15 cellular contexts compared by ENCODE assay signal in genomic region chr20:38727602-38728236, GRCh38. TPM values are rescaled to one million over a fixed set of nuclear protein-coding genes. Genes with fewer than 3 reads are reported as not detected.
DNase-seq lines count a peak whose midpoint lies in the region; ATAC-seq, FAIRE-seq and TF ChIP-seq lines count a peak whose summit lies in the region.
"Had no signal": no experiment of that assay in that cellular context is flagged by ENCODE, and none has a peak within 500 bp of the region (broad histone marks: within the 10 kb centered on the region; RNA-seq: fewer than 3 reads in every experiment).

No MANE protein-coding gene starts in this region.

- no peak for TF ChIP-seq EP300 in HepG2 (IDR thresholded peaks at IDR 0.05; ENCODE audit: low read depth in 2 of 2, low read length in 2 of 2)
- TF ChIP-seq EP300 in HepG2 (CRISPR knock-in tag; IDR thresholded peaks at IDR 0.05; ENCODE audit: borderline replicate concordance) = no peak

- H3K36me3 Mint-ChIP-seq in activated T-helper 1 cell treated with anti-CD3 and anti-CD28 coated beads, Interleukin-12 subunit alpha, Interleukin-12 subunit beta, Interleukin-2, Interleukin-4 antibody, amounts not matched to agents 30 ng/mL and 10 ng/mL and 1 ng/mL, durations not matched to agents 14 hours and 24 hours and 36 hours (ENCODE audit: low read depth) = peaks cover 5% of the 10 kb centered on the region

- no peak for FAIRE-seq in HepG2 (lab: Jason Lieb, UNC)

- WGBS in HepG2 (ENCODE audit: low lambda C conversion rate) = 55% methylated on average over 52 of the region's 52 CpGs
- WGBS in right lobe of liver (ENCODE audit: insufficient coverage, low coverage, low lambda C conversion rate, missing lambda C conversion rate) = 3% methylated on average over 27 of the region's 52 CpGs
- WGBS in thyroid gland, 2 donors = 9 to 16% methylated on average over 9 to 19 of the region's 52 CpGs

- H3K4me1 Mint-ChIP-seq in activated T-helper 1 cell treated with anti-CD3 and anti-CD28 coated beads, Interleukin-12 subunit alpha, Interleukin-12 subunit beta, Interleukin-2, Interleukin-4 antibody, amounts not matched to agents 30 ng/mL and 10 ng/mL and 1 ng/mL, durations not matched to agents 14 hours and 24 hours and 36 hours (ENCODE audit: low read depth) = peaks cover 64% of the 10 kb centered on the region

- H4K20me1 ChIP-seq in HepG2 (ENCODE audit: insufficient read depth, low read length) = peaks cover 8% of the 10 kb centered on the region; the same call in 1 of the 2 replicates

- no peak for TF ChIP-seq CTCF in HepG2 (CRISPR knock-in tag; IDR thresholded peaks at IDR 0.05)
- TF ChIP-seq CTCF in right lobe of liver (IDR thresholded peaks at IDR 0.05) = no peak
- TF ChIP-seq CTCF in thyroid gland (IDR thresholded peaks at IDR 0.05) = no peak

- H3K9me3 ChIP-seq in HepG2 (ENCODE audit: low read length) (no peaks in the 10 kb centered on the region), right lobe of liver (no peaks in the 10 kb centered on the region), iPS-20b (ENCODE audit: insufficient read depth, low read depth, low read length) (peaks cover 10% of the 10 kb centered on the region; the same call in 1 of the 2 replicates), thyroid gland (no peaks in the 10 kb centered on the region)
- H3K9me3 ChIP-seq: ascending aorta had no signal

- H3K27ac Mint-ChIP-seq in activated T-helper 1 cell treated with anti-CD3 and anti-CD28 coated beads, Interleukin-12 subunit alpha, Interleukin-12 subunit beta, Interleukin-2, Interleukin-4 antibody, amounts not matched to agents 30 ng/mL and 10 ng/mL and 1 ng/mL, durations not matched to agents 14 hours and 24 hours and 36 hours = peak overlapping the region; percentile 85

- CTCF ChIA-PET in HepG2 (lab: Yijun Ruan, JAX; ENCODE audit: low intra/inter-chr PET ratio, low total read pairs) = interaction anchor here (1.5 to 3.4 kb wide), 3 partner anchors 24 to 81 kb away, joined by 9 to 24 read pairs (median 21); no protein-coding TSS in a partner anchor

- H3K27me3 ChIP-seq in HepG2 (ENCODE audit: control insufficient read depth in 1 of 2, insufficient read depth in 2 of 2, low read length in 2 of 2) (peaks cover 45 to 90% of the 10 kb centered on the region in 2 experiments), right lobe of liver (peaks cover 11 to 51% of the 10 kb centered on the region in 2 donors), iPS-20b (ENCODE audit: insufficient read depth, low read length) (peaks cover 100% of the 10 kb centered on the region), thyroid gland (peaks cover 62% of the 10 kb centered on the region)

- TF ChIP-seq POLR2A in HepG2 (IDR thresholded peaks at IDR 0.05; ENCODE audit: insufficient read depth in 1 of 2, low read depth in 2 of 2, low read length in 2 of 2) (no peak), right lobe of liver (IDR thresholded peaks at IDR 0.05) (no peak), thyroid gland (IDR thresholded peaks at IDR 0.05) (no peak)

- intact Hi-C loops in HepG2 (cut with micrococcal nuclease; ENCODE audit: unreplicated experiment) = loop anchor here (5.0 kb wide), 1 partner anchor 165 kb away; no protein-coding TSS in a partner anchor
- intact Hi-C loops in right lobe of liver (cut with DNase I) = no loop called here
- intact Hi-C loops in activated T-helper 1 cell treated with anti-CD3 and anti-CD28 coated beads, Interleukin-12 subunit alpha, Interleukin-12 subunit beta, Interleukin-2, Interleukin-4 antibody, amounts not matched to agents 30 ng/mL and 10 ng/mL and 1 ng/mL, durations not matched to agents 14 hours and 24 hours and 36 hours (cut with micrococcal nuclease) = loop anchor here (1.0 kb wide), 1 partner anchor 81 kb away; no protein-coding TSS in a partner anchor
- intact Hi-C loops in thyroid gland (cut with DNase I) = no loop called here

- BruUV-seq in HepG2 (replicated peaks; lab: Mats Ljungman, UMichigan) = no TSS peak

- H3K4me2 ChIP-seq in HepG2 (ENCODE audit: low read depth, low read length) = no peak overlapping the region
- H3K4me2 ChIP-seq: hepatocyte had no signal

- ATAC-seq in HepG2 (no peak), right lobe of liver (no peak), GM19023 (IDR thresholded peaks at IDR 0.05; ENCODE audit: unreplicated experiment) (no peak), HG03565 (IDR thresholded peaks at IDR 0.05; ENCODE audit: unreplicated experiment) (no peak)
- ATAC-seq: sciatic nerve had no signal

- H3K9ac ChIP-seq in HepG2 (ENCODE audit: insufficient read depth, low read depth, low read length) (no peak overlapping the region), iPS-20b (ENCODE audit: low read depth, low read length) (no peak overlapping the region)

- H3K27ac ChIP-seq in HepG2 (ENCODE audit: extremely low read length, insufficient read depth, low read length) (no peak overlapping the region), right lobe of liver (no peak overlapping the region), iPS-20b (ENCODE audit: low read length) (no peak overlapping the region), thyroid gland (no peak overlapping the region)
- H3K27ac ChIP-seq: ascending aorta, hepatocyte had no signal

- POLR2A ChIA-PET in HepG2 (lab: Yijun Ruan, JAX) = no interaction called here

- no peak for DNase-seq in HepG2 (ENCODE audit: low spot score)
- DNase-seq in right lobe of liver = no peak
- no peak for DNase-seq in activated T-helper 1 cell treated with anti-CD3 and anti-CD28 coated beads, Interleukin-12 subunit alpha, Interleukin-12 subunit beta, Interleukin-2, Interleukin-4 antibody, amounts not matched to agents 30 ng/mL and 10 ng/mL and 1 ng/mL, durations not matched to agents 14 hours and 24 hours and 36 hours (ENCODE audit: low spot score)
- no peak for DNase-seq in thyroid gland
- DNase-seq in DMS53 (lab: John Stamatoyannopoulos, UW) = no peak
- DNase-seq: NCI-H187 treated with DMSO at 0.1 percent for 48 hours had no signal

- H3K4me3 ChIP-seq in HepG2 (replicated peaks in 1 of 3; ENCODE audit: insufficient read depth in 1 of 3, low read depth in 2 of 3, low read length in 3 of 3) = no peak overlapping the region
- H3K4me3 ChIP-seq in right lobe of liver = no peak overlapping the region
- peak overlapping the region; percentile 52 for H3K4me3 ChIP-seq in iPS-20b (ENCODE audit: low read length)
- H3K4me3 ChIP-seq in thyroid gland (replicated peaks in 1 of 3) = no peak overlapping the region
- H3K4me3 ChIP-seq: ascending aorta, hepatocyte had no signal

- H3K27me3 Mint-ChIP-seq in activated T-helper 1 cell treated with anti-CD3 and anti-CD28 coated beads, Interleukin-12 subunit alpha, Interleukin-12 subunit beta, Interleukin-2, Interleukin-4 antibody, amounts not matched to agents 30 ng/mL and 10 ng/mL and 1 ng/mL, durations not matched to agents 14 hours and 24 hours and 36 hours (ENCODE audit: insufficient read depth) = peaks cover 80% of the 10 kb centered on the region

- H3K36me3 ChIP-seq in HepG2 (replicated peaks in 1 of 2; ENCODE audit: control insufficient read depth in 1 of 2, insufficient read depth in 2 of 2, low read length in 2 of 2) = no peaks in the 10 kb centered on the region
- H3K36me3 ChIP-seq in right lobe of liver = no peaks in the 10 kb centered on the region
- H3K36me3 ChIP-seq in iPS-20b (ENCODE audit: insufficient read depth, low read depth, low read length) = no peaks in the 10 kb centered on the region
- no peaks in the 10 kb centered on the region for H3K36me3 ChIP-seq in thyroid gland
- H3K36me3 ChIP-seq: ascending aorta had no signal

- H3K4me1 ChIP-seq in HepG2 (ENCODE audit: insufficient read depth, low read length) (peaks cover 15% of the 10 kb centered on the region), right lobe of liver (peaks cover 0 to 10% (median 0%) of the 10 kb centered on the region in 4 donors), iPS-20b (ENCODE audit: insufficient read depth, low read length) (peaks cover 10% of the 10 kb centered on the region; the same call in 1 of the 2 replicates), thyroid gland (peaks cover 8 to 59% of the 10 kb centered on the region in 2 donors)

- in situ Hi-C loops in HepG2 (cut with HindIII; ENCODE audit: extremely low pct_ligation_motif_present, low pct_unique_long_range_greater_than_20kb) = loop anchor here (25.0 kb wide), 1 partner anchor 290 kb away; the partner anchor contains the start of gene SNHG17

- no peaks in the 10 kb centered on the region for H3K79me2 ChIP-seq in HepG2 (ENCODE audit: insufficient read depth, low read length)
- H3K79me2 ChIP-seq: hepatocyte had no signal

- H3K4me3 Mint-ChIP-seq in activated T-helper 1 cell treated with anti-CD3 and anti-CD28 coated beads, Interleukin-12 subunit alpha, Interleukin-12 subunit beta, Interleukin-2, Interleukin-4 antibody, amounts not matched to agents 30 ng/mL and 10 ng/mL and 1 ng/mL, durations not matched to agents 14 hours and 24 hours and 36 hours = peak overlapping the region; percentile 35

- TF ChIP-seq RAD21 in HepG2 (CRISPR knock-in tag; IDR thresholded peaks at IDR 0.05) = no peak

- H2AFZ ChIP-seq in HepG2 (ENCODE audit: low read length) = no peak overlapping the region
- H2AFZ ChIP-seq: hepatocyte had no signal

- peaks cover 8% of the 10 kb centered on the region for H3K9me3 Mint-ChIP-seq in activated T-helper 1 cell treated with anti-CD3 and anti-CD28 coated beads, Interleukin-12 subunit alpha, Interleukin-12 subunit beta, Interleukin-2, Interleukin-4 antibody, amounts not matched to agents 30 ng/mL and 10 ng/mL and 1 ng/mL, durations not matched to agents 14 hours and 24 hours and 36 hours

RNA-seq across cellular contexts. Expression of gene SLC32A1, which starts 3.4 kb away (rescaled TPM):
- not detected in 2 replicates for total RNA-seq in HepG2 (2016; rRNA removed; fragmentation: Illumina TruSeq; extraction: Trizol)
- not detected in 2 replicates for total RNA-seq in HepG2 (2016; cell fraction: cytosol; rRNA removed; fragmentation: Illumina TruSeq; extraction: Trizol; ENCODE audit: low read depth)
- total RNA-seq in HepG2 (2016; cell fraction: insoluble cytoplasmic fraction; rRNA removed; fragmentation: Illumina TruSeq; extraction: Trizol) = not detected in 2 replicates
- not detected in 2 replicates for total RNA-seq in HepG2 (2016; cell fraction: membrane; rRNA removed; fragmentation: Illumina TruSeq; extraction: Trizol)
- not detected in 2 replicates for total RNA-seq in HepG2 (2016; cell fraction: nucleus; rRNA removed; fragmentation: Illumina TruSeq; extraction: Trizol)
- not detected in 2 replicates for polyA plus RNA-seq in HepG2 (2011; rRNA removed)
- not detected in 2 replicates for polyA plus RNA-seq in HepG2 (2011; cell fraction: cytosol; rRNA removed)
- not detected in 2 replicates for polyA plus RNA-seq in HepG2 (2011; cell fraction: nucleus; rRNA removed)
- not detected in 2 replicates for polyA plus RNA-seq in HepG2 (2012)
- not detected in 2 replicates for polyA plus RNA-seq in HepG2 (2016; cell fraction: cytosol; fragmentation: Illumina TruSeq; extraction: Trizol; ENCODE audit: low read depth)
- not detected in 2 replicates for polyA plus RNA-seq in HepG2 (2016; cell fraction: insoluble cytoplasmic fraction; fragmentation: Illumina TruSeq; extraction: Trizol; ENCODE audit: low read depth)
- polyA plus RNA-seq in HepG2 (2016; cell fraction: membrane; fragmentation: Illumina TruSeq; extraction: Trizol; ENCODE audit: low read depth) = not detected in 2 replicates
- not detected in 2 replicates for polyA plus RNA-seq in HepG2 (2016; cell fraction: nucleus; fragmentation: Illumina TruSeq; extraction: Trizol; ENCODE audit: insufficient read depth, low read depth)
- not detected in 2 replicates for polyA minus RNA-seq in HepG2 (2011; rRNA and poly(A)+ RNA removed; ENCODE audit: low replicate concordance)
- not detected in 2 replicates for polyA minus RNA-seq in HepG2 (2011; cell fraction: cytosol; rRNA and poly(A)+ RNA removed)
- not detected in 2 replicates for polyA minus RNA-seq in HepG2 (2011; cell fraction: nucleus; rRNA and poly(A)+ RNA removed)
- total RNA-seq in right lobe of liver = not detected
- total RNA-seq in activated T-helper 1 cell treated with anti-CD3 and anti-CD28 coated beads, Interleukin-12 subunit alpha, Interleukin-12 subunit beta, Interleukin-2, Interleukin-4 antibody, amounts not matched to agents 30 ng/mL and 10 ng/mL and 1 ng/mL, durations not matched to agents 14 hours and 24 hours and 36 hours = not detected in 2 replicates
- not detected for total RNA-seq in thyroid gland
- total RNA-seq: ascending aorta, hepatocyte, HT-29, sciatic nerve, SK-MEL-5, urinary bladder had no signal
- polyA plus RNA-seq: hepatocyte, urinary bladder had no signal

RNA-seq across cellular contexts. Expression of gene ACTR5, which starts 20.5 kb away (rescaled TPM):
- total RNA-seq in HepG2 (2016; rRNA removed; fragmentation: Illumina TruSeq; extraction: Trizol) = 20.5 and 22.0 TPM in 2 replicates
- total RNA-seq in HepG2 (2016; cell fraction: cytosol; rRNA removed; fragmentation: Illumina TruSeq; extraction: Trizol; ENCODE audit: low read depth) = 1.4 and 2.3 TPM in 2 replicates
- total RNA-seq in HepG2 (2016; cell fraction: insoluble cytoplasmic fraction; rRNA removed; fragmentation: Illumina TruSeq; extraction: Trizol) = 20.8 and 23.2 TPM in 2 replicates
- total RNA-seq in HepG2 (2016; cell fraction: membrane; rRNA removed; fragmentation: Illumina TruSeq; extraction: Trizol) = 4.9 and 5.2 TPM in 2 replicates
- 19.7 and 20.2 TPM in 2 replicates for total RNA-seq in HepG2 (2016; cell fraction: nucleus; rRNA removed; fragmentation: Illumina TruSeq; extraction: Trizol)
- 19.5 and 21.2 TPM in 2 replicates for polyA plus RNA-seq in HepG2 (2011; rRNA removed)
- polyA plus RNA-seq in HepG2 (2011; cell fraction: cytosol; rRNA removed) = 10.3 and 11.2 TPM in 2 replicates
- polyA plus RNA-seq in HepG2 (2011; cell fraction: nucleus; rRNA removed) = 59.7 and 75.5 TPM in 2 replicates
- polyA plus RNA-seq in HepG2 (2012) = 11.5 and 13.6 TPM in 2 replicates
- polyA plus RNA-seq in HepG2 (2016; cell fraction: cytosol; fragmentation: Illumina TruSeq; extraction: Trizol; ENCODE audit: low read depth) = 0.74 and 1.3 TPM in 2 replicates
- 17.2 and 18.6 TPM in 2 replicates for polyA plus RNA-seq in HepG2 (2016; cell fraction: insoluble cytoplasmic fraction; fragmentation: Illumina TruSeq; extraction: Trizol; ENCODE audit: low read depth)
- polyA plus RNA-seq in HepG2 (2016; cell fraction: membrane; fragmentation: Illumina TruSeq; extraction: Trizol; ENCODE audit: low read depth) = 2.2 and 2.4 TPM in 2 replicates
- polyA plus RNA-seq in HepG2 (2016; cell fraction: nucleus; fragmentation: Illumina TruSeq; extraction: Trizol; ENCODE audit: insufficient read depth, low read depth) = 28.1 and 28.5 TPM in 2 replicates
- 14.3 and 18.0 TPM in 2 replicates for polyA minus RNA-seq in HepG2 (2011; rRNA and poly(A)+ RNA removed; ENCODE audit: low replicate concordance)
- 6.7 and 7.3 TPM in 2 replicates for polyA minus RNA-seq in HepG2 (2011; cell fraction: cytosol; rRNA and poly(A)+ RNA removed)
- polyA minus RNA-seq in HepG2 (2011; cell fraction: nucleus; rRNA and poly(A)+ RNA removed) = 25.9 and 33.6 TPM in 2 replicates
- total RNA-seq in right lobe of liver = 1 to 10 TPM; 3.0 to 5.6 (median 3.7) TPM
- 14.9 and 15.2 TPM in 2 replicates for total RNA-seq in activated T-helper 1 cell treated with anti-CD3 and anti-CD28 coated beads, Interleukin-12 subunit alpha, Interleukin-12 subunit beta, Interleukin-2, Interleukin-4 antibody, amounts not matched to agents 30 ng/mL and 10 ng/mL and 1 ng/mL, durations not matched to agents 14 hours and 24 hours and 36 hours
- total RNA-seq in thyroid gland = 10 to 100 TPM in 2 of 4 donors, 1 to 10 TPM in 2; 6.9 to 14.4 (median 10.4) TPM

Comparison
In these comparisons a context has a peak if more than half of its experiments do, and no peak if none do; other contexts are left out.
1. intact Hi-C loops: an anchor here in HepG2 (5.0 kb wide) and activated T-helper 1 cell treated with anti-CD3 and anti-CD28 coated beads, Interleukin-12 subunit alpha, Interleukin-12 subunit beta, Interleukin-2, Interleukin-4 antibody, amounts not matched to agents 30 ng/mL and 10 ng/mL and 1 ng/mL, durations not matched to agents 14 hours and 24 hours and 36 hours (1.0 kb wide); none called in right lobe of liver and thyroid gland.